ENCODE assay signal across 21 cellular contexts in the genomic region with DNA sequence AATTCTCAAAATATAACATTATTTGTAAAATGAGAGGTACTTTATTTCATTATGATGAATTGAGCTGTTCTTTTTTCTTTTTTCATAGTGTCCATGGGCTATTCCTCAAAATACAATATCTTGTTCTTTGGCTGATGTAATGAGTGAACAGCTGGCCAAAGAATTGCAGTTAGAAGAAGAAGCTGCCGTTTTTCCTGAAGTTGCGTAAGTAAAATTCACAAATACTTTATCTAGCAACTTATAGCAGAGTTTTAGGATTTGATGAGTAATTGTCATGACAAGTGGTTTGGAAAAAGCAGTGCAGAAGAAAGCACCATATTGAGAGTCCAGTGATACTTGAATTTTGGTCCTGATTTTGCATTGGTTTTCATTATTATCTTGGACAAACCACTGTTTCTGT.
"Had no signal": no experiment of that assay in that cellular context is flagged by ENCODE, and none has a peak within 500 bp of the region (broad histone marks: within the 10 kb centered on the region; RNA-seq: fewer than 3 reads in every experiment).

No MANE protein-coding gene starts in this region.

- H3K4me1 Mint-ChIP-seq: WTC11 had no signal

- H3K9me3 Mint-ChIP-seq: activated naive CD8-positive, alpha-beta T cell treated with anti-CD3 and anti-CD28 coated beads, Interleukin-2, amount 10 ng/mL, durations not matched to agents 7 days and 5 days; dendritic cell treated with granulocyte-macrophage colony-stimulating factor and Interleukin-4, amounts not matched to agents 40 ng/mL and 50 ng/mL, for 4 days; memory B cell; WTC11 had no signal

- H3K4me3 ChIP-seq: body of pancreas, heart left ventricle, sigmoid colon, spleen, thoracic aorta, upper lobe of left lung had no signal

- H3K4me3 Mint-ChIP-seq: activated naive CD8-positive, alpha-beta T cell treated with anti-CD3 and anti-CD28 coated beads, Interleukin-2, amount 10 ng/mL, durations not matched to agents 7 days and 5 days; dendritic cell treated with granulocyte-macrophage colony-stimulating factor and Interleukin-4, amounts not matched to agents 40 ng/mL and 50 ng/mL, for 4 days; memory B cell; WTC11 had no signal

- H3K9me3 ChIP-seq: body of pancreas, heart left ventricle, sigmoid colon, spleen, thoracic aorta, upper lobe of left lung had no signal

- H3K27me3 Mint-ChIP-seq: activated naive CD8-positive, alpha-beta T cell treated with anti-CD3 and anti-CD28 coated beads, Interleukin-2, amount 10 ng/mL, durations not matched to agents 7 days and 5 days; dendritic cell treated with granulocyte-macrophage colony-stimulating factor and Interleukin-4, amounts not matched to agents 40 ng/mL and 50 ng/mL, for 4 days; memory B cell had no signal

- H3K27ac Mint-ChIP-seq: activated naive CD8-positive, alpha-beta T cell treated with anti-CD3 and anti-CD28 coated beads, Interleukin-2, amount 10 ng/mL, durations not matched to agents 7 days and 5 days; dendritic cell treated with granulocyte-macrophage colony-stimulating factor and Interleukin-4, amounts not matched to agents 40 ng/mL and 50 ng/mL, for 4 days; memory B cell; WTC11 had no signal

- DNase-seq: activated gamma-delta T cell treated with Interleukin-2 at 50 U/mL for 16 hours; activated naive CD8-positive, alpha-beta T cell treated with anti-CD3 and anti-CD28 coated beads, Interleukin-2, amount 10 ng/mL, durations not matched to agents 7 days and 5 days; activated T-cell treated with anti-CD3 and anti-CD28 coated beads, Interleukin-2, amount 50 U/mL, for 1 hour; body of pancreas; effector CD8-positive, alpha-beta T cell; erythroblast; heart left ventricle; islet precursor cell; left cardiac atrium; occipital lobe; retina; sigmoid colon; spleen; stimulated activated CD4-positive, alpha-beta T cell treated with anti-CD3 and anti-CD28 coated beads, Interleukin-4, amount 100 ng/mL, for 24 hours; stimulated activated naive CD4-positive, alpha-beta T cell treated with Interleukin-2 at 50 U/mL for 16 hours; T-helper 9 cell had no signal

- H3K27me3 ChIP-seq: body of pancreas, heart left ventricle, sigmoid colon, spleen, upper lobe of left lung had no signal

- H3K27ac ChIP-seq: body of pancreas, heart left ventricle, sigmoid colon, spleen, thoracic aorta, upper lobe of left lung had no signal
